ENCODE assay signal across 8 cellular contexts in genomic region chr17:82153745-82154375, GRCh38. TPM values are rescaled to one million over a fixed set of nuclear protein-coding genes. Genes with fewer than 3 reads are reported as not detected.
A peak's percentile ranks its signal among the peaks of the same experiment; 100 is the strongest.
DNase-seq lines count a peak whose midpoint lies in the region; ATAC-seq, FAIRE-seq and TF ChIP-seq lines count a peak whose summit lies in the region.

No MANE protein-coding gene starts in this region.

- intact Hi-C loops in pancreas (cut with DNase I), result loop anchor here in 1 of 3 donors (10.0 kb wide), 1 partner anchor 129 kb away; the partner anchor contains the start of genes CENPX and LRRC45

- ATAC-seq in RWPE2 (ENCODE audit: low read depth) (peak; percentile 84), gastroesophageal sphincter (peak; percentile 79), pancreas (peak; percentile 84 to 95 (median 94)), GM18505 (IDR thresholded peaks at IDR 0.05; ENCODE audit: unreplicated experiment) (no peak)

- H3K4me3 ChIP-seq in Jurkat, Clone E6-1 (ENCODE audit: low read length), result no peak overlapping the region
- H3K4me3 ChIP-seq in RWPE2 (ENCODE audit: severe bottlenecking) (no peak overlapping the region), gastroesophageal sphincter (no peak overlapping the region), pancreas (no peak overlapping the region), tibial nerve (no peak overlapping the region)

- no peaks in the 10 kb centered on the region for H3K9me3 ChIP-seq in RWPE2 (ENCODE audit: severe bottlenecking)
- H3K9me3 ChIP-seq in gastroesophageal sphincter, result no peaks in the 10 kb centered on the region
- no peaks in the 10 kb centered on the region for H3K9me3 ChIP-seq in pancreas
- no peaks in the 10 kb centered on the region for H3K9me3 ChIP-seq in tibial nerve

- TF ChIP-seq POLR2A in gastroesophageal sphincter (IDR thresholded peaks at IDR 0.05) (no peak), tibial nerve (IDR thresholded peaks at IDR 0.05) (no peak), GM18505 (IDR thresholded peaks at IDR 0.05; ENCODE audit: borderline replicate concordance, extremely low read depth, insufficient read depth, insufficient read length) (no peak)

- no peaks in the 10 kb centered on the region for H3K4me1 ChIP-seq in RWPE2 (ENCODE audit: insufficient read depth, poor library complexity, severe bottlenecking)
- no peaks in the 10 kb centered on the region for H3K4me1 ChIP-seq in gastroesophageal sphincter
- H3K4me1 ChIP-seq in pancreas, result no peaks in the 10 kb centered on the region
- peaks cover 0 to 7% (median 0%) of the 10 kb centered on the region in 4 donors for H3K4me1 ChIP-seq in tibial nerve

- 64% methylated on average over 4 of the region's 16 CpGs; no CpG with 5 or more reads in 1 of the 2 donors for WGBS in gastroesophageal sphincter (ENCODE audit: low coverage in 1 of 2), 2 donors
- 56 to 58% methylated on average over 16 of the region's 16 CpGs for WGBS in pancreas, 2 donors
- WGBS in tibial nerve, 2 donors, result 41 to 50% methylated on average over 11 to 15 of the region's 16 CpGs

- H3K27me3 ChIP-seq in RWPE2 (ENCODE audit: insufficient read depth, poor library complexity, severe bottlenecking), result no peaks in the 10 kb centered on the region
- H3K27me3 ChIP-seq in gastroesophageal sphincter, result no peaks in the 10 kb centered on the region
- H3K27me3 ChIP-seq in pancreas, result no peaks in the 10 kb centered on the region
- H3K27me3 ChIP-seq in tibial nerve, result no peaks in the 10 kb centered on the region

- peak; percentile 7 for DNase-seq in GF-D8 (lab: John Stamatoyannopoulos, UW)
- peak; percentile 62 for DNase-seq in Jurkat, Clone E6-1 (ENCODE audit: low read depth, low spot score)
- DNase-seq in RWPE2 (ENCODE audit: low spot score), result no peak
- DNase-seq in activated T-helper 9 cell treated with anti-CD3 and anti-CD28 coated beads, Interleukin-2, amount 50 U/mL, for 16 hours (ENCODE audit: low read depth), result peak; percentile 69
- DNase-seq in pancreas, result peak; percentile 55 to 92 (median 80)
- peak; percentile 69 to 80 for DNase-seq in tibial nerve (ENCODE audit: low spot score in 2 of 2)

- TF ChIP-seq CTCF in RWPE2 (IDR thresholded peaks at IDR 0.05; ENCODE audit: poor library complexity, severe bottlenecking) (peak; percentile 88), gastroesophageal sphincter (IDR thresholded peaks at IDR 0.05) (peak in 3 of 4 experiments; percentile 92 to 94 (median 93)), pancreas (IDR thresholded peaks at IDR 0.05) (peak; percentile 83 to 90 (median 88)), tibial nerve (IDR thresholded peaks at IDR 0.05) (peak; percentile 81 to 99 (median 86))

- peaks cover 10% of the 10 kb centered on the region for H3K36me3 ChIP-seq in RWPE2 (ENCODE audit: low read depth)
- H3K36me3 ChIP-seq in gastroesophageal sphincter, result peaks cover 0 to 46% of the 10 kb centered on the region in 2 donors
- no peaks in the 10 kb centered on the region for H3K36me3 ChIP-seq in pancreas
- H3K36me3 ChIP-seq in tibial nerve, result peaks cover 0 to 52% (median 0%) of the 10 kb centered on the region in 3 donors

- TF ChIP-seq EP300 in gastroesophageal sphincter (IDR thresholded peaks at IDR 0.05), result no peak
- TF ChIP-seq EP300 in tibial nerve (IDR thresholded peaks at IDR 0.05), result peak; percentile 14 to 49

- no peak overlapping the region for H3K27ac ChIP-seq in RWPE2 (ENCODE audit: poor library complexity, severe bottlenecking)
- H3K27ac ChIP-seq in gastroesophageal sphincter, result no peak overlapping the region
- no peak overlapping the region for H3K27ac ChIP-seq in pancreas
- H3K27ac ChIP-seq in tibial nerve, result peak overlapping the region in 1 of 4 donors; percentile 28

- no peak for FAIRE-seq in pancreas (lab: Jason Lieb, UNC)

RNA-seq across cellular contexts. Expression of gene FASN, which starts 55.8 kb away (rescaled TPM):
- 37.8 TPM for polyA plus RNA-seq in Jurkat, Clone E6-1 (2012; ENCODE audit: insufficient read depth, insufficient read length)
- total RNA-seq in gastroesophageal sphincter (10 to 100 TPM; 22.6 to 52.8 (median 48.3) TPM), pancreas (10 to 100 TPM; 12.4 to 69.4 (median 31.5) TPM), tibial nerve (100 to 1,000 TPM; 129 to 319 (median 160) TPM)
- polyA plus RNA-seq in pancreas, result 10 to 100 TPM; 31.8 to 50.2 TPM

RNA-seq across cellular contexts. Expression of gene CCDC57, which starts 58.8 kb away (rescaled TPM):
- 27.2 TPM for polyA plus RNA-seq in Jurkat, Clone E6-1 (2012; ENCODE audit: insufficient read depth, insufficient read length)
- total RNA-seq in gastroesophageal sphincter (10 to 100 TPM in 3 of 4 donors, 1 to 10 TPM in 1; 6.5 to 28.2 (median 16.2) TPM), pancreas (10 to 100 TPM; 19.6 to 31.8 (median 22.9) TPM), tibial nerve (10 to 100 TPM; 33.5 to 91.2 (median 47.9) TPM)
- 100 to 1,000 TPM; 135 to 176 TPM for polyA plus RNA-seq in pancreas
